25 cellular contexts compared by ENCODE assay signal in the genomic region with DNA sequence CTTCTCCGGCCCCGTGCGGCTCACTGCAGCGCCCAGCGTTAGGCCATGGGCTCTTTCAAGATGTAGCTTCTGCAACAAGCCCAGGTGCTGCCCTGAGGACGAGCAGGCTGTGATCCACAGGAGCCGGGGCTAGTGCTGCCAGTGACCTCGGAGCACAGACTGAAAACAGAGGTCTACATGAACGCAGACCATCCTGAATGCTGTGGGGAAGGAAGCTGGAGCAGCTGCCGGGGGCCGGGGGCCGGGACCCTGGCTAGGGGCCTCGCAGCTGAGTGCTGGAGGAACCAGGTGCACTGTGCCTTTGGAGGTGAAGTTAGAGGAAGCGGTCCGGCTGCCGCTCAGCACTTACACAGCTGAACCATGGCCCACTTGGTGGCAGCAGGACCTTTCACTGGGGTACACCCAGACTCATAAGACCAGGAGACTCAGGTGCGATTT. TPM values are rescaled to one million over a fixed set of nuclear protein-coding genes. Genes with fewer than 3 reads are reported as not detected.
DNase-seq lines count a peak whose midpoint lies in the region; ATAC-seq and TF ChIP-seq lines count a peak whose summit lies in the region.
"Had no signal": no experiment of that assay in that cellular context is flagged by ENCODE, and none has a peak within 500 bp of the region (broad histone marks: within the 10 kb centered on the region; RNA-seq: fewer than 3 reads in every experiment).

No MANE protein-coding gene starts in this region.

- H3K9me3 ChIP-seq in BLaER1, result peaks cover 10% of the 10 kb centered on the region; the same call in 1 of the 2 replicates
- H3K9me3 ChIP-seq in Panc1 (ENCODE audit: control insufficient read depth, insufficient read depth, low read depth, low read length), result no peaks in the 10 kb centered on the region
- H3K9me3 ChIP-seq in lung (ENCODE audit: control insufficient read depth in 2 of 2, insufficient read depth in 1 of 2, low read length in 1 of 2), result no peaks in the 10 kb centered on the region
- no peaks in the 10 kb centered on the region for H3K9me3 ChIP-seq in uterus
- H3K9me3 ChIP-seq: ascending aorta, thoracic aorta had no signal

- ATAC-seq in Panc1 (0 out of 2 replicates have a peak, but pooled peaks have one; percentile 40), lung (ENCODE audit: insufficient read depth, low FRiP score) (peak; percentile 6), GM18868 (IDR thresholded peaks at IDR 0.05; ENCODE audit: unreplicated experiment) (no peak)
- ATAC-seq: left lobe of liver had no signal

- no peak for DNase-seq in GM10266 (ENCODE audit: extremely low spot score)
- DNase-seq in Panc1 (ENCODE audit: low read depth, low spot score), result no peak
- no peak for DNase-seq in lung (ENCODE audit: low spot score)
- no peak for DNase-seq in type B pancreatic cell (ENCODE audit: extremely low spot score, unreplicated experiment)
- DNase-seq in NCI-H1436 treated with DMSO at 0.1 percent for 48 hours (lab: John Stamatoyannopoulos, UW), result no peak
- no peak for DNase-seq in uterus
- DNase-seq: activated CD4-positive, alpha-beta T cell treated with anti-CD3 and anti-CD28 coated beads for 48 hours; caudate nucleus; H7; midbrain; NCI-H146; retina; RPMI8226; stimulated activated CD4-positive, alpha-beta T cell treated with anti-CD3 and anti-CD28 coated beads, Interleukin-2, amount 100 ng/mL, for 24 hours had no signal

- POLR2A ChIA-PET in Panc1 (lab: Charles Lee), result no interaction called here

- no peaks in the 10 kb centered on the region for H3K36me3 ChIP-seq in BLaER1
- H3K36me3 ChIP-seq in Panc1 (ENCODE audit: control insufficient read depth, insufficient read depth, low read length), result no peaks in the 10 kb centered on the region
- peaks cover 3 to 32% of the 10 kb centered on the region in 2 donors for H3K36me3 ChIP-seq in lung (ENCODE audit: control insufficient read depth in 2 of 2, insufficient read depth in 2 of 2, low read length in 2 of 2)
- H3K36me3 ChIP-seq in uterus, result no peaks in the 10 kb centered on the region
- H3K36me3 ChIP-seq: thoracic aorta had no signal

- H3K27ac Mint-ChIP-seq in type B pancreatic cell, result no peak overlapping the region
- H3K27ac Mint-ChIP-seq: activated naive CD4-positive, alpha-beta T cell treated with anti-CD3 and anti-CD28 coated beads, Interleukin-2, amount 50 U/mL, for 24 hours; CD14-positive monocyte; natural killer cell treated with Interleukin-12 subunit alpha and Interleukin-12 subunit beta and Interleukin-15 and Interleukin-18, amount 100 ng/mL, for 72 hours; T-helper 2 cell treated with Interferon-gamma antibody and Interleukin-4, amounts not matched to agents 5 μg/mL and 100 μg/mL, for 36 hours had no signal

- no peaks in the 10 kb centered on the region for H3K36me3 Mint-ChIP-seq in type B pancreatic cell
- H3K36me3 Mint-ChIP-seq: natural killer cell treated with Interleukin-12 subunit alpha and Interleukin-12 subunit beta and Interleukin-15 and Interleukin-18, amount 100 ng/mL, for 72 hours had no signal

- peaks cover 63% of the 10 kb centered on the region for H3K4me1 ChIP-seq in BLaER1
- no peaks in the 10 kb centered on the region for H3K4me1 ChIP-seq in Panc1 (ENCODE audit: control insufficient read depth, insufficient read depth, low read length)
- H3K4me1 ChIP-seq in lung (ENCODE audit: control insufficient read depth in 2 of 2, insufficient read depth in 2 of 2, low read length in 2 of 2), result no peaks in the 10 kb centered on the region
- H3K4me1 ChIP-seq in uterus, result no peaks in the 10 kb centered on the region
- H3K4me1 ChIP-seq: ascending aorta had no signal

- BruUV-seq in Panc1 (replicated peaks; lab: Mats Ljungman, UMichigan), result no TSS peak

- 0 out of 2 replicates have a peak overlapping the region, but pooled peaks have one; percentile 22 for H3K9ac ChIP-seq in BLaER1
- H3K9ac ChIP-seq: KMS-11 had no signal

- no peaks in the 10 kb centered on the region for H4K20me1 ChIP-seq in BLaER1

- H3K4me1 Mint-ChIP-seq in type B pancreatic cell (ENCODE audit: unreplicated experiment), result peaks cover 7% of the 10 kb centered on the region

- no peak overlapping the region for H3K4me3 ChIP-seq in BLaER1
- H3K4me3 ChIP-seq in Panc1 (ENCODE audit: low read depth in 2 of 2, low read length in 2 of 2), result no peak overlapping the region
- H3K4me3 ChIP-seq in lung, result no peak overlapping the region
- H3K4me3 ChIP-seq in uterus, result no peak overlapping the region
- H3K4me3 ChIP-seq: ascending aorta, smooth muscle cell, thoracic aorta had no signal

- no peaks in the 10 kb centered on the region for H3K9me3 Mint-ChIP-seq in type B pancreatic cell
- H3K9me3 Mint-ChIP-seq: activated naive CD4-positive, alpha-beta T cell treated with anti-CD3 and anti-CD28 coated beads, Interleukin-2, amount 50 U/mL, for 24 hours; natural killer cell treated with Interleukin-12 subunit alpha and Interleukin-12 subunit beta and Interleukin-15 and Interleukin-18, amount 100 ng/mL, for 72 hours; T-helper 2 cell treated with Interferon-gamma antibody and Interleukin-4, amounts not matched to agents 5 μg/mL and 100 μg/mL, for 36 hours had no signal

- CTCF ChIA-PET in Panc1 (lab: Charles Lee), result no interaction called here

- no peaks in the 10 kb centered on the region for H3K27me3 Mint-ChIP-seq in type B pancreatic cell
- H3K27me3 Mint-ChIP-seq: activated naive CD4-positive, alpha-beta T cell treated with anti-CD3 and anti-CD28 coated beads, Interleukin-2, amount 50 U/mL, for 24 hours had no signal

- H3K27ac ChIP-seq in BLaER1 (no peak overlapping the region), Panc1 (ENCODE audit: low read length) (no peak overlapping the region), lung (ENCODE audit: low read depth in 1 of 2, low read length in 1 of 2) (no peak overlapping the region), uterus (no peak overlapping the region)
- H3K27ac ChIP-seq: ascending aorta, KMS-11, thoracic aorta had no signal

- H3K4me2 ChIP-seq in BLaER1, result peak overlapping the region; percentile 66
- H3K4me2 ChIP-seq: KMS-11, smooth muscle cell had no signal

- in situ Hi-C loops in Panc1 (cut with HindIII; ENCODE audit: low pct_unique_long_range_greater_than_20kb, low sequenced_read_pairs), result no loop called here

- no peak for TF ChIP-seq POLR2A in uterus (IDR thresholded peaks at IDR 0.05)

- H3K27me3 ChIP-seq in BLaER1 (peaks cover 5% of the 10 kb centered on the region; the same call in 1 of the 2 replicates), Panc1 (ENCODE audit: control insufficient read depth, insufficient read depth, low read length) (no peaks in the 10 kb centered on the region; the same call in 1 of the 2 replicates), lung (ENCODE audit: control insufficient read depth, insufficient read depth) (no peaks in the 10 kb centered on the region), uterus (no peaks in the 10 kb centered on the region)
- H3K27me3 ChIP-seq: ascending aorta had no signal

- intact Hi-C loops in Panc1 (cut with micrococcal nuclease; ENCODE audit: unreplicated experiment) (no loop called here), uterus (cut with DNase I; ENCODE audit: low total_unique reads) (no loop called here)

- no peak overlapping the region for H3K4me3 Mint-ChIP-seq in type B pancreatic cell
- H3K4me3 Mint-ChIP-seq: activated naive CD4-positive, alpha-beta T cell treated with anti-CD3 and anti-CD28 coated beads, Interleukin-2, amount 50 U/mL, for 24 hours; natural killer cell treated with Interleukin-12 subunit alpha and Interleukin-12 subunit beta and Interleukin-15 and Interleukin-18, amount 100 ng/mL, for 72 hours; T-helper 2 cell treated with Interferon-gamma antibody and Interleukin-4, amounts not matched to agents 5 μg/mL and 100 μg/mL, for 36 hours had no signal

- TF ChIP-seq CTCF in GM10266 (IDR thresholded peaks at IDR 0.05; ENCODE audit: control insufficient read depth, insufficient read depth, low read depth, missing control alignments), result peak; percentile 25
- TF ChIP-seq CTCF in Panc1 (IDR thresholded peaks at IDR 0.05), result no peak
- TF ChIP-seq CTCF in lung (IDR thresholded peaks at IDR 0.05; ENCODE audit: control extremely low read depth, extremely low read depth), result no peak
- no peak for TF ChIP-seq CTCF in type B pancreatic cell (conservative IDR thresholded peaks at IDR 0.05)
- TF ChIP-seq CTCF in uterus (IDR thresholded peaks at IDR 0.05), result no peak

- 35 to 69% methylated on average over 17 of the region's 17 CpGs for WGBS in lung, 2 donors

RNA-seq across cellular contexts. Expression of a gene that starts 58.9 kb away (rescaled TPM):
- 7.0 TPM for total RNA-seq in Panc1 (2021; ENCODE audit: unreplicated experiment)
- polyA plus RNA-seq in Panc1 (2012; ENCODE audit: insufficient read length), result 14.2 TPM
- total RNA-seq in lung, result 10 to 100 TPM; 30.1 to 60.8 TPM
- 100 to 1,000 TPM in 1 of 2 donors, 10 to 100 TPM in 1; 52.3 to 103 TPM for polyA plus RNA-seq in lung
- total RNA-seq in type B pancreatic cell (ENCODE audit: low replicate concordance), result 40.9 and 45.8 TPM in 2 replicates
- total RNA-seq in uterus, result 10 to 100 TPM; 14.1 to 62.1 (median 41.7) TPM
